In the genomic region with DNA sequence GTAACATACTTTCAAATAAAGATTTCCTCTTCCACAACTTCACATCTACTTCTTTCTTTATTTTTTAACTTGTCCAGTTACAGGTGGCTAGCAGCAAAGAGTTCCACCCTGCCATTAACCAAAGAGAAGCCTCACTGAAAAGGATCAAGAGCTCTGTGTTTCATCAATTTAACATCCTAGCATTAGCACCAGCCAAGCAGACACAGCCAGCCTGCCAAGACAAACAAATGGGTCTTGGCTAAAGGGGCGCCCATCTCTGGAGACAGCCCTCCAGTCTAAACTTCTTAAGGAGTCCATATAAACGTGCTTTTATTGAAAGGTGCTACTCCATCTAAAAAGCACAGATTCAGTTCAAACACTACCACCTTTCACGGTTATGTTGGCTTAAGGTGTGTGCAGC, we compare ENCODE assay signal across 25 cellular contexts.
DNase-seq lines count a peak whose midpoint lies in the region; ATAC-seq and TF ChIP-seq lines count a peak whose summit lies in the region.
"Had no signal": no experiment of that assay in that cellular context is flagged by ENCODE, and none has a peak within 500 bp of the region (broad histone marks: within the 10 kb centered on the region; RNA-seq: fewer than 3 reads in every experiment).

No MANE protein-coding gene starts in this region.

- H3K9me3 ChIP-seq in psoas muscle, result no peaks in the 10 kb centered on the region
- H3K9me3 ChIP-seq: A549, BLaER1 had no signal

- WGBS in psoas muscle, 3 donors, result 56 to 77% (median 68%) methylated on average over 3 of the region's 3 CpGs

- peaks cover 5% of the 10 kb centered on the region for H3K4me1 Mint-ChIP-seq in brain
- H3K4me1 Mint-ChIP-seq: B cell; CD14-positive monocyte; CD4-positive, alpha-beta memory T cell; CD4-positive, CD25-positive, alpha-beta regulatory T cell; CD8-positive, alpha-beta memory T cell had no signal

- H3K27ac Mint-ChIP-seq in brain, result peak overlapping the region in 3 of 5 experiments; percentile 25 to 73 (median 46)
- H3K27ac Mint-ChIP-seq: B cell; CD14-positive monocyte; CD4-positive, alpha-beta memory T cell; CD4-positive, CD25-positive, alpha-beta regulatory T cell; CD8-positive, alpha-beta memory T cell had no signal

- no peaks in the 10 kb centered on the region for H3K36me3 ChIP-seq in psoas muscle (ENCODE audit: insufficient read depth in 1 of 2, low read depth in 1 of 2)
- H3K36me3 ChIP-seq: BLaER1 had no signal

- peaks cover 6% of the 10 kb centered on the region for H3K36me3 Mint-ChIP-seq in brain
- H3K36me3 Mint-ChIP-seq: CD14-positive monocyte; CD4-positive, alpha-beta memory T cell; CD4-positive, CD25-positive, alpha-beta regulatory T cell; CD8-positive, alpha-beta memory T cell had no signal

- H3K4me1 ChIP-seq in psoas muscle, result no peaks in the 10 kb centered on the region
- H3K4me1 ChIP-seq: A549, BLaER1 had no signal

- H3K27me3 ChIP-seq in psoas muscle (ENCODE audit: insufficient read depth in 3 of 3, low read length in 2 of 3), result no peaks in the 10 kb centered on the region
- H3K27me3 ChIP-seq: BLaER1 had no signal

- peak; percentile 69 for ATAC-seq in SK-N-SH treated with all-trans-retinoic acid at 6 μM for 48 hours
- no peak for ATAC-seq in GM21576 (IDR thresholded peaks at IDR 0.05; ENCODE audit: unreplicated experiment)
- no peak for ATAC-seq in psoas muscle
- ATAC-seq: A549, GM12878 had no signal

- TF ChIP-seq CTCF in brain (conservative IDR thresholded peaks at IDR 0.05) (no peak), psoas muscle (IDR thresholded peaks at IDR 0.05) (no peak)

- H3K27me3 Mint-ChIP-seq in brain, result no peaks in the 10 kb centered on the region
- H3K27me3 Mint-ChIP-seq: B cell; CD4-positive, alpha-beta memory T cell; CD4-positive, CD25-positive, alpha-beta regulatory T cell had no signal

- peak; percentile 9 to 54 for DNase-seq in NCI-H446 (lab: John Stamatoyannopoulos, UW)
- DNase-seq in NCI-H446 treated with DMSO at 0.1 percent for 48 hours (lab: John Stamatoyannopoulos, UW), result no peak
- DNase-seq in psoas muscle, result no peak
- DNase-seq: AML-193; C1 segment of cervical spinal cord; CD4-positive, alpha-beta memory T cell; CD4-positive, CD25-positive, alpha-beta regulatory T cell; CD8-positive, alpha-beta memory T cell; COR-L47; DMS 273 treated with DMSO at 0.1 percent for 48 hours; DMS153; DMS53; DMS79; DND-41; EL; GDM1 had no signal

- peaks cover 0 to 6% (median 0%) of the 10 kb centered on the region in 5 experiments for H3K9me3 Mint-ChIP-seq in brain
- H3K9me3 Mint-ChIP-seq: CD4-positive, alpha-beta memory T cell; CD8-positive, alpha-beta memory T cell had no signal

- H3K4me3 ChIP-seq in psoas muscle, result no peak overlapping the region
- H3K4me3 ChIP-seq: A549, BLaER1, GM12878 had no signal

- no peak overlapping the region for H3K27ac ChIP-seq in psoas muscle
- H3K27ac ChIP-seq: 22Rv1, A549, BLaER1 had no signal

- peak overlapping the region in 1 of 5 experiments; percentile 2 for H3K4me3 Mint-ChIP-seq in brain
- H3K4me3 Mint-ChIP-seq: B cell; CD14-positive monocyte; CD4-positive, alpha-beta memory T cell; CD4-positive, CD25-positive, alpha-beta regulatory T cell; CD8-positive, alpha-beta memory T cell had no signal

- intact Hi-C loops in psoas muscle (cut with DNase I), result no loop called here

TF ChIP-seq in SK-N-SH treated with all-trans-retinoic acid at 6 μM for 48 hours, 23 proteins besides CTCF, POLR2A, EP300 and RAD21:
- TF ChIP-seq TCF4 (CRISPR knock-in tag; IDR thresholded peaks at IDR 0.05; ENCODE audit: borderline replicate concordance), result peak; percentile 56; the same call in 1 of the 2 replicates
- TF ChIP-seq ESRRG (CRISPR knock-in tag; IDR thresholded peaks at IDR 0.05), result no peak
- no peak for TF ChIP-seq SNAI2 (CRISPR knock-in tag; IDR thresholded peaks at IDR 0.05)
- TF ChIP-seq, protein P1, sequence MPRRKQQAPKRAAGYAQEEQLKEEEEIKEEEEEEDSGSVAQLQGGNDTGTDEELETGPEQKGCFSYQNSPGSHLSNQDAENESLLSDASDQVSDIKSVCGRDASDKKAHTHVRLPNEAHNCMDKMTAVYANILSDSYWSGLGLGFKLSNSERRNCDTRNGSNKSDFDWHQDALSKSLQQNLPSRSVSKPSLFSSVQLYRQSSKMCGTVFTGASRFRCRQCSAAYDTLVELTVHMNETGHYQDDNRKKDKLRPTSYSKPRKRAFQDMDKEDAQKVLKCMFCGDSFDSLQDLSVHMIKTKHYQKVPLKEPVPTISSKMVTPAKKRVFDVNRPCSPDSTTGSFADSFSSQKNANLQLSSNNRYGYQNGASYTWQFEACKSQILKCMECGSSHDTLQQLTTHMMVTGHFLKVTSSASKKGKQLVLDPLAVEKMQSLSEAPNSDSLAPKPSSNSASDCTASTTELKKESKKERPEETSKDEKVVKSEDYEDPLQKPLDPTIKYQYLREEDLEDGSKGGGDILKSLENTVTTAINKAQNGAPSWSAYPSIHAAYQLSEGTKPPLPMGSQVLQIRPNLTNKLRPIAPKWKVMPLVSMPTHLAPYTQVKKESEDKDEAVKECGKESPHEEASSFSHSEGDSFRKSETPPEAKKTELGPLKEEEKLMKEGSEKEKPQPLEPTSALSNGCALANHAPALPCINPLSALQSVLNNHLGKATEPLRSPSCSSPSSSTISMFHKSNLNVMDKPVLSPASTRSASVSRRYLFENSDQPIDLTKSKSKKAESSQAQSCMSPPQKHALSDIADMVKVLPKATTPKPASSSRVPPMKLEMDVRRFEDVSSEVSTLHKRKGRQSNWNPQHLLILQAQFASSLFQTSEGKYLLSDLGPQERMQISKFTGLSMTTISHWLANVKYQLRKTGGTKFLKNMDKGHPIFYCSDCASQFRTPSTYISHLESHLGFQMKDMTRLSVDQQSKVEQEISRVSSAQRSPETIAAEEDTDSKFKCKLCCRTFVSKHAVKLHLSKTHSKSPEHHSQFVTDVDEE (CRISPR knock-in tag; IDR thresholded peaks at IDR 0.05), result peak; percentile 56; the same call in 1 of the 2 replicates
- peak; percentile 60 for TF ChIP-seq ISL1 (CRISPR knock-in tag; IDR thresholded peaks at IDR 0.05)

Comparison
In these comparisons a context has a peak if more than half of its experiments do, and no peak if none do; other contexts are left out.
1. DNase-seq: peak in NCI-H446 (2 of 2); none in NCI-H446 treated with DMSO at 0.1 percent for 48 hours (single experiment) and psoas muscle (0 of 2).